Comparison of ENCODE assay signal across 20 cellular contexts in the genomic region with DNA sequence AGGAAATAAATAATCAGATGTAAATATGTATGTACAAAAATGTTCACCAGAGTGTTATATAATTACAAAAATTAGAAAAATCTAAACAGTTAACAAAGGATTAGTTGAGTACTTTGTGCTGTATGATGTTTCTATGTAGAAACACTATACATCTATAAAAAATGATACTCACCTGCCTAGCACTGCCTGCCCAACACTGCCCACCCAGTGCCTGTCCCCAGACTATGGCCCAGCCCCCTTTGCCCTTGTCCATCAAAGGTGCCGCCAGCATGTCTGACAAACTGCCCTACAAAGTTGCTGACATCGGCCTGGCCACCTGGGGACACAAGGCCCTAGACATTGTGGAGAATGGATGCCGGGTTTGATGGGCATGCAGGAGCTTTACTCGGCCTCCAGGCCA. TPM values are rescaled to one million over a fixed set of nuclear protein-coding genes. Genes with fewer than 3 reads are reported as not detected.
DNase-seq lines count a peak whose midpoint lies in the region; ATAC-seq, FAIRE-seq and TF ChIP-seq lines count a peak whose summit lies in the region.
"Had no signal": no experiment of that assay in that cellular context is flagged by ENCODE, and none has a peak within 500 bp of the region (broad histone marks: within the 10 kb centered on the region; RNA-seq: fewer than 3 reads in every experiment).

No MANE protein-coding gene starts in this region.

- TF ChIP-seq CTCF in A549 (IDR thresholded peaks at IDR 0.05) (no peak), IMR-90 (conservative IDR thresholded peaks at IDR 0.05; ENCODE audit: low read depth, low read length) (no peak), RWPE1 (conservative IDR thresholded peaks at IDR 0.05; ENCODE audit: low read depth) (no peak)

- no peaks in the 10 kb centered on the region for H4K20me1 ChIP-seq in IMR-90 (ENCODE audit: insufficient read depth, low read length)
- H4K20me1 ChIP-seq: BLaER1 treated with 17β-estradiol and CSF1 and Interleukin-3, amounts not matched to agents 10 nM and 100 nM had no signal

- no peak overlapping the region for H2AK9ac ChIP-seq in IMR-90 (replicated peaks; ENCODE audit: low read depth, low read length, poor library complexity)

- H3K4me2 ChIP-seq in A549 = no peak overlapping the region
- no peak overlapping the region for H3K4me2 ChIP-seq in IMR-90 (ENCODE audit: low read depth, low read length)
- no peak overlapping the region for H3K4me2 ChIP-seq in neuronal stem cell (ENCODE audit: insufficient read depth, low read length, poor library complexity, severe bottlenecking)
- H3K4me2 ChIP-seq: BLaER1 treated with 17β-estradiol and CSF1 and Interleukin-3, amounts not matched to agents 10 nM and 100 nM had no signal

- H3K27ac ChIP-seq in A549 (no peak overlapping the region), IMR-90 (ENCODE audit: insufficient read depth, low read length) (no peak overlapping the region), neuronal stem cell (replicated peaks; ENCODE audit: low read length) (no peak overlapping the region), RWPE1 (no peak overlapping the region)
- H3K27ac ChIP-seq: BLaER1 treated with 17β-estradiol and CSF1 and Interleukin-3, amounts not matched to agents 10 nM and 100 nM; C4-2B had no signal

- no peak overlapping the region for H4K8ac ChIP-seq in IMR-90 (ENCODE audit: low read depth in 2 of 2, low read length in 2 of 2)
- H4K8ac ChIP-seq in neuronal stem cell (ENCODE audit: low read depth, low read length) = no peak overlapping the region

- no peak overlapping the region for H4K5ac ChIP-seq in IMR-90 (ENCODE audit: low read depth, low read length)

- H3K4me3 ChIP-seq in A549 (no peak overlapping the region), IMR-90 (ENCODE audit: insufficient read depth, low read depth, low read length) (no peak overlapping the region), neuronal stem cell (ENCODE audit: low read length in 2 of 2) (no peak overlapping the region)
- H3K4me3 ChIP-seq: BLaER1 treated with 17β-estradiol and CSF1 and Interleukin-3, amounts not matched to agents 10 nM and 100 nM had no signal

- no peak overlapping the region for H2BK15ac ChIP-seq in IMR-90 (ENCODE audit: low read depth, low read length)
- H2BK15ac ChIP-seq in neuronal stem cell (ENCODE audit: low read length) = no peak overlapping the region

- TF ChIP-seq RAD21 in A549 (conservative IDR thresholded peaks at IDR 0.05 in 1 of 2, IDR thresholded peaks at IDR 0.05 in 1 of 2) (no peak), IMR-90 (IDR thresholded peaks at IDR 0.05; ENCODE audit: low read length) (no peak)

- in situ Hi-C loops in IMR-90 (cut with MboI; ENCODE audit: low sequenced_read_pairs) = no loop called here

- dilution Hi-C loops in IMR-90 (cut with HindIII; ENCODE audit: low sequenced_read_pairs, unreplicated experiment) = no loop called here

- 0 out of 2 replicates have a peak, but pooled peaks cover 4% of the 10 kb centered on the region for H3K9me1 ChIP-seq in IMR-90 (ENCODE audit: insufficient read depth, low read length)

- intact Hi-C loops in IMR-90 (cut with micrococcal nuclease) = no loop called here

- H2AFZ ChIP-seq in IMR-90 (replicated peaks; ENCODE audit: low read length, poor library complexity) = peak overlapping the region; percentile 29
- no peak overlapping the region for H2AFZ ChIP-seq in neuronal stem cell (ENCODE audit: low read length)

- H3K4ac ChIP-seq in IMR-90 (ENCODE audit: low read depth, low read length) = no peak overlapping the region
- H3K4ac ChIP-seq in neuronal stem cell (ENCODE audit: low read length) = no peak overlapping the region

- FAIRE-seq in A549 (lab: Jason Lieb, UNC) = no peak
- FAIRE-seq: A204.1, D721Med, G401.6, GM12891, GM19239 had no signal

- TF ChIP-seq POLR2A in A549 (IDR thresholded peaks at IDR 0.05; ENCODE audit: low read length) (no peak), IMR-90 (IDR thresholded peaks at IDR 0.05; ENCODE audit: low read depth, low read length) (no peak)

- H3K4me1 ChIP-seq in A549 (peaks cover 11% of the 10 kb centered on the region), IMR-90 (ENCODE audit: control insufficient read depth, insufficient read depth, low read length) (peaks cover 3% of the 10 kb centered on the region), neuronal stem cell (ENCODE audit: control insufficient read depth in 2 of 2, insufficient read depth in 1 of 2, low read depth in 1 of 2, low read length in 2 of 2) (peaks cover 4 to 6% of the 10 kb centered on the region in 2 donors)
- H3K4me1 ChIP-seq: Caco-2 had no signal

- H3K9me3 ChIP-seq in A549 (no peaks in the 10 kb centered on the region), IMR-90 (ENCODE audit: control insufficient read depth, insufficient read depth, low read length) (no peaks in the 10 kb centered on the region), neuronal stem cell (replicated peaks in 1 of 2; ENCODE audit: control insufficient read depth in 2 of 2, insufficient read depth in 1 of 2, low read depth in 1 of 2, low read length in 2 of 2) (no peaks in the 10 kb centered on the region)
- H3K9me3 ChIP-seq: BLaER1 treated with 17β-estradiol and CSF1 and Interleukin-3, amounts not matched to agents 10 nM and 100 nM; Caco-2 had no signal

- H2BK12ac ChIP-seq in neuronal stem cell (ENCODE audit: low read length) = no peak overlapping the region

- H3K9ac ChIP-seq in IMR-90 (ENCODE audit: low read depth, low read length) (no peak overlapping the region), neuronal stem cell (ENCODE audit: low read depth, low read length, poor library complexity) (no peak overlapping the region)
- H3K9ac ChIP-seq: BLaER1 treated with 17β-estradiol and CSF1 and Interleukin-3, amounts not matched to agents 10 nM and 100 nM had no signal

- H3K14ac ChIP-seq in IMR-90 (replicated peaks; ENCODE audit: low read depth, low read length) (no peak overlapping the region), neuronal stem cell (ENCODE audit: low read length) (no peak overlapping the region)

- no peak overlapping the region for H4K91ac ChIP-seq in IMR-90 (ENCODE audit: insufficient read depth, low read depth, low read length)
- H4K91ac ChIP-seq in neuronal stem cell (ENCODE audit: low read depth, low read length, poor library complexity) = peak overlapping the region; percentile 38

- H3K27me3 ChIP-seq in IMR-90 (ENCODE audit: control insufficient read depth, insufficient read depth, low read length) = no peaks in the 10 kb centered on the region
- no peaks in the 10 kb centered on the region for H3K27me3 ChIP-seq in neuronal stem cell (ENCODE audit: control insufficient read depth in 3 of 3, insufficient read depth in 3 of 3, low read depth in 1 of 3, low read length in 3 of 3)
- H3K27me3 ChIP-seq: BLaER1 treated with 17β-estradiol and CSF1 and Interleukin-3, amounts not matched to agents 10 nM and 100 nM had no signal

- H3K18ac ChIP-seq in IMR-90 (ENCODE audit: low read depth, low read length) = no peak overlapping the region
- no peak overlapping the region for H3K18ac ChIP-seq in neuronal stem cell (ENCODE audit: low read length)

- BruUV-seq in IMR-90 (replicated peaks; lab: Mats Ljungman, UMichigan) = no TSS peak

- H2AK5ac ChIP-seq in IMR-90 (ENCODE audit: low read depth, low read length) = no peak overlapping the region
- no peak overlapping the region for H2AK5ac ChIP-seq in neuronal stem cell (ENCODE audit: low read depth, low read length)

- H3K36me3 ChIP-seq in IMR-90 (ENCODE audit: control insufficient read depth, insufficient read depth, low read length) (no peaks in the 10 kb centered on the region), neuronal stem cell (replicated peaks in 1 of 2; ENCODE audit: control insufficient read depth in 2 of 2, insufficient read depth in 2 of 2, low read length in 2 of 2) (no peaks in the 10 kb centered on the region)
- H3K36me3 ChIP-seq: BLaER1 treated with 17β-estradiol and CSF1 and Interleukin-3, amounts not matched to agents 10 nM and 100 nM had no signal

- POLR2A ChIA-PET in A549 (lab: Yijun Ruan, JAX) (no interaction called here), IMR-90 (lab: Charles Lee; ENCODE audit: unreplicated experiment) (no interaction called here), RWPE1 (lab: Yijun Ruan, JAX; ENCODE audit: low non-redundant PET) (no interaction called here)

- H2BK5ac ChIP-seq in IMR-90 (ENCODE audit: low read depth, low read length, poor library complexity, severe bottlenecking) = no peak overlapping the region
- peak overlapping the region; percentile 11 for H2BK5ac ChIP-seq in neuronal stem cell (ENCODE audit: low read length)

- no peak overlapping the region for H3K56ac ChIP-seq in IMR-90 (ENCODE audit: extremely low read depth, insufficient read depth, low read length)

- no peak overlapping the region for H2BK120ac ChIP-seq in IMR-90 (ENCODE audit: low read depth, low read length)
- no peak overlapping the region for H2BK120ac ChIP-seq in neuronal stem cell (ENCODE audit: low read depth, low read length)

- H2BK20ac ChIP-seq in IMR-90 (ENCODE audit: low read depth, low read length) = no peak overlapping the region

- 93% methylated on average over 3 of the region's 4 CpGs for WGBS in A549 (ENCODE audit: missing lambda C conversion rate)
- WGBS in IMR-90 (ENCODE audit: extremely low coverage in 2 of 2, insufficient read length in 1 of 2), 2 experiments = no CpG with 5 or more reads among the region's 4 CpGs
- WGBS in neuronal stem cell (ENCODE audit: extremely low coverage in 2 of 2, insufficient read length in 2 of 2, insufficient replicate concordance in 1 of 2), 2 donors = no CpG with 5 or more reads among the region's 4 CpGs

- no peak for TF ChIP-seq EP300 in A549 (IDR thresholded peaks at IDR 0.05)

- DNase-seq in A549 (ENCODE audit: low read depth in 1 of 2, low spot score in 1 of 2) = no peak
- DNase-seq in IMR-90 = no peak
- no peak for DNase-seq in neuronal stem cell (ENCODE audit: low spot score)
- no peak for DNase-seq in RWPE1 (ENCODE audit: low spot score)
- DNase-seq in activated T-cell treated with anti-CD3 and anti-CD28 coated beads for 4 hours = no peak
- DNase-seq: 8988T; AML-193; Caco-2; Calu3; CD4-positive, alpha-beta T cell; CD8-positive, alpha-beta T cell; DMS79 treated with DMSO at 0.1 percent for 48 hours; GF-D8 had no signal

- CTCF ChIA-PET in A549 (lab: Yijun Ruan, JAX) = interaction anchor here (1.5 kb wide), 1 partner anchor 100 kb away, joined by 7 read pairs; no protein-coding TSS in a partner anchor
- CTCF ChIA-PET in IMR-90 (lab: Yijun Ruan, JAX) = no interaction called here
- CTCF ChIA-PET in RWPE1 (lab: Yijun Ruan, JAX) = no interaction called here

- ATAC-seq in A549 = no peak
- no peak for ATAC-seq in IMR-90 (ENCODE audit: low read depth)
- ATAC-seq: CD8-positive, alpha-beta T cell had no signal

- no peaks in the 10 kb centered on the region for H3K79me1 ChIP-seq in IMR-90 (ENCODE audit: low read depth in 1 of 2, low read length in 2 of 2)
- no peaks in the 10 kb centered on the region for H3K79me1 ChIP-seq in neuronal stem cell (ENCODE audit: low read depth, low read length)

- H3K23ac ChIP-seq in IMR-90 (ENCODE audit: low read depth, low read length) (no peak overlapping the region), neuronal stem cell (ENCODE audit: low read depth, low read length, poor library complexity) (no peak overlapping the region)

RNA-seq across cellular contexts. Expression of a gene that starts 6.1 kb away (rescaled TPM):
- polyA plus RNA-seq in A549 (2011; rRNA removed) (25.7 and 32.8 TPM in 2 replicates), A549 (2017; fragmentation: RNase III; extraction: RNeasy Plus Mini Kit Qiagen cat#74134 plus additional on column Dnase treatment) (21.1 to 33.4 TPM (median 30.0 TPM) in 3 replicates), IMR-90 (2012; rRNA removed) (3.0 and 3.4 TPM in 2 replicates)
- polyA plus RNA-seq in A549 (2012; cell fraction: cytosol; rRNA removed) = 7.3 and 9.4 TPM in 2 replicates
- polyA plus RNA-seq in A549 (2012; cell fraction: nucleus; rRNA removed) = 3.7 and 4.9 TPM in 2 replicates
- polyA minus RNA-seq in A549 (2011; rRNA and poly(A)+ RNA removed) = 15.9 and 19.0 TPM in 2 replicates
- total RNA-seq in IMR-90 (2012; rRNA removed) = 3.4 and 4.7 TPM in 2 replicates
- polyA plus RNA-seq in IMR-90 (2012; cell fraction: cytosol; rRNA removed) = 1.4 and 1.7 TPM in 2 replicates
- 0.83 and 3.0 TPM in 2 replicates for polyA plus RNA-seq in IMR-90 (2012; cell fraction: nucleus; rRNA removed; ENCODE audit: low replicate concordance)
- 6.0 TPM for polyA plus RNA-seq in neuronal stem cell (2013, experiment 1 of 2)
- polyA plus RNA-seq in neuronal stem cell (2013, experiment 2 of 2) = 5.9 TPM
